In the genomic region with DNA sequence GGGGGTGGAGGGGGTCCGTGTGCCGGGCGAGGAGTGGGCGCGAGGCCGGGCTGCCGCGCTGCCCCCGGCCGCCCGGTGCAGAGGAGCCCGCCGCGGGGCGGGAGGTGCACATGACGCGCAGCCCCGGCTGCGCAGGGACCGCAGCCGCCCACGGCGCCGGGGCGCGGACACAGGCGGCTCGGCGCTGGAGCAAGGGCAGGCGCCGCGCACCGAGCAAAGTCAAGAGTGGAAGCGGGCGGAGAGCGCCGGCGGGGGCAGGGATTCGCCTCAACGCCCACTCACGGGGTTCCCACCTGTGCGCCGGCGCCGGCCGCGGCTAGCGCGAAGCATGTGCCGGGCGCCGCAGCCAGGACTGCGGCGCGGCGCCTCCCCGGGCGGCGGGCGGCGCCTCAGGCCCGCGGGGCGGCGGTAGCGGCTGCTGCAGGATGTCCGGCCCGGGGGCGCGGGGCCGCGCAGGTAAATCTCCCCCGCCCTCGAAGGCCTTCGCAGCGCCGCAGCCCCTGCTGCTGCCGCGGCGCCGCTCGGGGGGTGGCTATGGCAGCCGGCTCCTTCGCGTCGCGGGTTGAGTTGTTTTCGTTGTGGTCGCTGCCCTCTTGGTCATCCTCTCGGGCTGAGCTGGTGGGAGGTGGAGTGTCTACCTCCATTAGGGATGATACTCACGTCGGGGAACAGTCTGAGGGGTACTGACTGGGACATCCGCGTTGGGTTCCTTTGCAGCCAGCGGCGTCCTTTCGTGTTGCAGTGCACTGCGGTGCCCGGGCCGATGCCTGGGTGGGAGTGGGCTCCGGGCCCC, we compare ENCODE assay signal across 8 cellular contexts.
A peak's percentile ranks its signal among the peaks of the same experiment; 100 is the strongest.
DNase-seq lines count a peak whose midpoint lies in the region; ATAC-seq and TF ChIP-seq lines count a peak whose summit lies in the region.

No MANE protein-coding gene starts in this region.

- H3K4me2 ChIP-seq in neural cell (ENCODE audit: low read length) = no peak overlapping the region

- ATAC-seq in GM18858 (IDR thresholded peaks at IDR 0.05; ENCODE audit: unreplicated experiment) = peak; percentile 57
- peak; percentile 54 for ATAC-seq in HG03097 (IDR thresholded peaks at IDR 0.05; ENCODE audit: low FRiP score, unreplicated experiment)

- H3K36me3 Mint-ChIP-seq in activated T-helper 1 cell treated with anti-CD3 and anti-CD28 coated beads, Interleukin-12 subunit alpha, Interleukin-12 subunit beta, Interleukin-2, Interleukin-4 antibody, amounts not matched to agents 30 ng/mL and 10 ng/mL and 1 ng/mL, durations not matched to agents 14 hours and 24 hours and 36 hours (ENCODE audit: low read depth) = no peaks in the 10 kb centered on the region

- TF ChIP-seq CTCF in AG09309 (IDR thresholded peaks at IDR 0.05; ENCODE audit: control insufficient read depth, insufficient read depth, low read depth, low read length, missing control alignments) = no peak
- no peak for TF ChIP-seq CTCF in fibroblast of villous mesenchyme (IDR thresholded peaks at IDR 0.05; ENCODE audit: insufficient read depth, low read depth, low read length)
- no peak for TF ChIP-seq CTCF in neural cell (IDR thresholded peaks at IDR 0.05; ENCODE audit: poor library complexity, severe bottlenecking)

- peaks cover 11% of the 10 kb centered on the region for H3K79me2 ChIP-seq in neural cell (replicated peaks; ENCODE audit: insufficient read depth, low read length)

- H3K9me2 ChIP-seq in neural cell (ENCODE audit: insufficient read depth, low read length) = no peaks in the 10 kb centered on the region

- H3K9ac ChIP-seq in neural cell (ENCODE audit: low read length) = peak overlapping the region; percentile 76

- TF ChIP-seq RAD21 in neural cell (conservative IDR thresholded peaks at IDR 0.05) = peak; percentile 21

- no peaks in the 10 kb centered on the region for H3F3A ChIP-seq in neural cell (ENCODE audit: insufficient read depth, low read length, poor library complexity, severe bottlenecking)

- H3K4me1 Mint-ChIP-seq in activated T-helper 1 cell treated with anti-CD3 and anti-CD28 coated beads, Interleukin-12 subunit alpha, Interleukin-12 subunit beta, Interleukin-2, Interleukin-4 antibody, amounts not matched to agents 30 ng/mL and 10 ng/mL and 1 ng/mL, durations not matched to agents 14 hours and 24 hours and 36 hours (ENCODE audit: low read depth) = peaks cover 4% of the 10 kb centered on the region

- H3K27ac ChIP-seq in SJCRH30 (no peak overlapping the region; the same call in 1 of the 2 replicates), neural cell (ENCODE audit: low read length) (peak overlapping the region; percentile 64)

- no peak overlapping the region for H2AFZ ChIP-seq in neural cell (ENCODE audit: low read depth, low read length)

- H3K27me3 Mint-ChIP-seq in activated T-helper 1 cell treated with anti-CD3 and anti-CD28 coated beads, Interleukin-12 subunit alpha, Interleukin-12 subunit beta, Interleukin-2, Interleukin-4 antibody, amounts not matched to agents 30 ng/mL and 10 ng/mL and 1 ng/mL, durations not matched to agents 14 hours and 24 hours and 36 hours (ENCODE audit: insufficient read depth) = peaks cover 34% of the 10 kb centered on the region

- intact Hi-C loops in activated T-helper 1 cell treated with anti-CD3 and anti-CD28 coated beads, Interleukin-12 subunit alpha, Interleukin-12 subunit beta, Interleukin-2, Interleukin-4 antibody, amounts not matched to agents 30 ng/mL and 10 ng/mL and 1 ng/mL, durations not matched to agents 14 hours and 24 hours and 36 hours (cut with micrococcal nuclease) = loop anchor here (10.0 kb wide), 1 partner anchor 269 kb away; a partner anchor contains a TSS

- no peak overlapping the region for H3K4me3 Mint-ChIP-seq in activated T-helper 1 cell treated with anti-CD3 and anti-CD28 coated beads, Interleukin-12 subunit alpha, Interleukin-12 subunit beta, Interleukin-2, Interleukin-4 antibody, amounts not matched to agents 30 ng/mL and 10 ng/mL and 1 ng/mL, durations not matched to agents 14 hours and 24 hours and 36 hours

- H3K9me3 ChIP-seq in SJCRH30 (replicated peaks) = no peaks in the 10 kb centered on the region
- H3K9me3 ChIP-seq in neural cell (ENCODE audit: low read length) = no peaks in the 10 kb centered on the region

- no peaks in the 10 kb centered on the region for H3K4me1 ChIP-seq in SJCRH30

- peak overlapping the region; percentile 25 for H3K4me3 ChIP-seq in AG09309 (ENCODE audit: control insufficient read depth, low read depth, low read length)
- H3K4me3 ChIP-seq in SJCRH30 = peak overlapping the region; percentile 59
- peak overlapping the region; percentile 43 for H3K4me3 ChIP-seq in fibroblast of villous mesenchyme (ENCODE audit: low read depth, low read length)
- peak overlapping the region; percentile 74 for H3K4me3 ChIP-seq in neural cell (ENCODE audit: low read length)

- H3K36me3 ChIP-seq in SJCRH30 (no peaks in the 10 kb centered on the region), neural cell (ENCODE audit: insufficient read depth, low read length) (no peaks in the 10 kb centered on the region)

- no peak for DNase-seq in AG09309 (ENCODE audit: low read depth)
- peak; percentile 14 to 38 for DNase-seq in SJCRH30
- no peak for DNase-seq in fibroblast of villous mesenchyme (ENCODE audit: low read depth)
- no peak for DNase-seq in activated gamma-delta T cell (lab: John Stamatoyannopoulos, UW)
- no peak for DNase-seq in activated T-helper 1 cell treated with anti-CD3 and anti-CD28 coated beads, Interleukin-12 subunit alpha, Interleukin-12 subunit beta, Interleukin-2, Interleukin-4 antibody, amounts not matched to agents 30 ng/mL and 10 ng/mL and 1 ng/mL, durations not matched to agents 14 hours and 24 hours and 36 hours (ENCODE audit: low spot score)

- TF ChIP-seq EP300 in neural cell (conservative IDR thresholded peaks at IDR 0.05; ENCODE audit: poor library complexity, severe bottlenecking) = no peak

- no peaks in the 10 kb centered on the region for H4K20me1 ChIP-seq in neural cell (ENCODE audit: insufficient read depth)

- H3K9me3 Mint-ChIP-seq in activated T-helper 1 cell treated with anti-CD3 and anti-CD28 coated beads, Interleukin-12 subunit alpha, Interleukin-12 subunit beta, Interleukin-2, Interleukin-4 antibody, amounts not matched to agents 30 ng/mL and 10 ng/mL and 1 ng/mL, durations not matched to agents 14 hours and 24 hours and 36 hours = no peaks in the 10 kb centered on the region

- H3K27ac Mint-ChIP-seq in activated T-helper 1 cell treated with anti-CD3 and anti-CD28 coated beads, Interleukin-12 subunit alpha, Interleukin-12 subunit beta, Interleukin-2, Interleukin-4 antibody, amounts not matched to agents 30 ng/mL and 10 ng/mL and 1 ng/mL, durations not matched to agents 14 hours and 24 hours and 36 hours = no peak overlapping the region

- H3K27me3 ChIP-seq in SJCRH30 (no peaks in the 10 kb centered on the region), neural cell (ENCODE audit: insufficient read depth, low read depth, low read length) (peaks cover 28% of the 10 kb centered on the region)

TF ChIP-seq in neural cell, 6 proteins besides CTCF, POLR2A, EP300 and RAD21:
- TF ChIP-seq EZH2 (IDR thresholded peaks at IDR 0.05; ENCODE audit: borderline replicate concordance, insufficient read depth, low read length, poor library complexity, severe bottlenecking) (no peak), TAF1 (IDR thresholded peaks at IDR 0.05; ENCODE audit: low read depth) (no peak), POLR2AphosphoS5 (IDR thresholded peaks at IDR 0.05) (peak; percentile 35), SMC3 (conservative IDR thresholded peaks at IDR 0.05; ENCODE audit: poor library complexity) (peak; percentile 20), MXI1 (conservative IDR thresholded peaks at IDR 0.05; ENCODE audit: poor library complexity, severe bottlenecking) (no peak)
- TF ChIP-seq, protein P1, sequence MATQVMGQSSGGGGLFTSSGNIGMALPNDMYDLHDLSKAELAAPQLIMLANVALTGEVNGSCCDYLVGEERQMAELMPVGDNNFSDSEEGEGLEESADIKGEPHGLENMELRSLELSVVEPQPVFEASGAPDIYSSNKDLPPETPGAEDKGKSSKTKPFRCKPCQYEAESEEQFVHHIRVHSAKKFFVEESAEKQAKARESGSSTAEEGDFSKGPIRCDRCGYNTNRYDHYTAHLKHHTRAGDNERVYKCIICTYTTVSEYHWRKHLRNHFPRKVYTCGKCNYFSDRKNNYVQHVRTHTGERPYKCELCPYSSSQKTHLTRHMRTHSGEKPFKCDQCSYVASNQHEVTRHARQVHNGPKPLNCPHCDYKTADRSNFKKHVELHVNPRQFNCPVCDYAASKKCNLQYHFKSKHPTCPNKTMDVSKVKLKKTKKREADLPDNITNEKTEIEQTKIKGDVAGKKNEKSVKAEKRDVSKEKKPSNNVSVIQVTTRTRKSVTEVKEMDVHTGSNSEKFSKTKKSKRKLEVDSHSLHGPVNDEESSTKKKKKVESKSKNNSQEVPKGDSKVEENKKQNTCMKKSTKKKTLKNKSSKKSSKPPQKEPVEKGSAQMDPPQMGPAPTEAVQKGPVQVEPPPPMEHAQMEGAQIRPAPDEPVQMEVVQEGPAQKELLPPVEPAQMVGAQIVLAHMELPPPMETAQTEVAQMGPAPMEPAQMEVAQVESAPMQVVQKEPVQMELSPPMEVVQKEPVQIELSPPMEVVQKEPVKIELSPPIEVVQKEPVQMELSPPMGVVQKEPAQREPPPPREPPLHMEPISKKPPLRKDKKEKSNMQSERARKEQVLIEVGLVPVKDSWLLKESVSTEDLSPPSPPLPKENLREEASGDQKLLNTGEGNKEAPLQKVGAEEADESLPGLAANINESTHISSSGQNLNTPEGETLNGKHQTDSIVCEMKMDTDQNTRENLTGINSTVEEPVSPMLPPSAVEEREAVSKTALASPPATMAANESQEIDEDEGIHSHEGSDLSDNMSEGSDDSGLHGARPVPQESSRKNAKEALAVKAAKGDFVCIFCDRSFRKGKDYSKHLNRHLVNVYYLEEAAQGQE (IDR thresholded peaks at IDR 0.05; ENCODE audit: borderline replicate concordance) = peak; percentile 0

Comparison
In these comparisons a context has a peak if more than half of its experiments do, and no peak if none do; other contexts are left out.
1. DNase-seq: peak in SJCRH30 (2 of 2); none in AG09309 (single experiment), fibroblast of villous mesenchyme (single experiment), activated gamma-delta T cell (single experiment) and activated T-helper 1 cell treated with anti-CD3 and anti-CD28 coated beads, Interleukin-12 subunit alpha, Interleukin-12 subunit beta, Interleukin-2, Interleukin-4 antibody, amounts not matched to agents 30 ng/mL and 10 ng/mL and 1 ng/mL, durations not matched to agents 14 hours and 24 hours and 36 hours (single experiment).
2. Peak in every context shown above with its lines, with median percentiles within 50 percentile points of each other: H3K4me3 ChIP-seq.